ENCODE assay signal across 18 cellular contexts in the genomic region with DNA sequence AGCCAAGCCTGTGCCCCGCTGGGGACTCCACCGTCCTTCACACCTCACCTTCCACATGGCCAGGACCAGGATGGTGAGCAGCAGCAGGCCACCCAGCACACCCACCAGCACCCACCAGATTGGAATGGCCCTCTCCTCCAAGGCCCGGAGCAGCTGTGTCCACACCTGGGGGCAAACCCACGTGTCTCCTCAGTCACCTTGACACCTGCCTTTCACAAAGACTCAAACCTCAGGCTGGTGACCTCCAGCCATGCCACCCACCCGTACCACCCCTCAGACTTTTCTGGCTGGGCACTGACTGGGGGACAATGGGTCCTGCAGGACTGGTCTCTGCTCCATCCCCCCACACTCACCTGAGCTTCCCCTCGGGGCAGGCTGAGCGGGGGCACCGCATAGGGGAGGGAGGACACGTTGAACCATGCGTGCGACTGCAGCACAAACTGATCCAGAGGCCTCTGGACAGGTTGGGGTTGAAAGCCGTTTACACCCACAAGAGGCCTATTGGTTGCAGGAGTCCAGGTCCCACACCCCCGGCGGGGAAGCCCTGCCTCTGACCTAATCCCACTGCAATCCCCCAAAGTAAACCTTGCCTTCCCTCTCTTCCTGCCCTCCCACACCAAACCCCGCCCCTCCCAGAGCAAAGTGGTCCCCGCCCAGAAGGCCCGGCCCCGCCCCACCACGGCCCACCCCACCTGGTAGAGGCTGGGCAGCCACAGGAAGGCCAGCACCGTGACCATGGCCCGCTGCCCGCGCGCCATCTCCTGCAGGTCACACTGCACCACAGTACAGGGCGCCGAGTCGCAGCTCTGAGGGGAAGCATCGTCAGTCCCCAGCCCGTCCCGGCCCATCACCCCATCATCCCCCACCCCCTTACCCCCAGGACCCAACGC. TPM values are rescaled to one million over a fixed set of nuclear protein-coding genes. Genes with fewer than 3 reads are reported as not detected.
A peak's percentile ranks its signal among the peaks of the same experiment; 100 is the strongest.
DNase-seq lines count a peak whose midpoint lies in the region; ATAC-seq and TF ChIP-seq lines count a peak whose summit lies in the region.
"Had no signal": no experiment of that assay in that cellular context is flagged by ENCODE, and none has a peak within 500 bp of the region (broad histone marks: within the 10 kb centered on the region; RNA-seq: fewer than 3 reads in every experiment).

No MANE protein-coding gene starts in this region.

- H3K27ac ChIP-seq in endodermal cell (ENCODE audit: low read depth, low read length), result peak overlapping the region; percentile 38
- H3K27ac ChIP-seq in aorta (ENCODE audit: low read depth in 1 of 2, low read length in 2 of 2), result no peak overlapping the region
- H3K27ac ChIP-seq: tibial nerve had no signal

- H3K4me1 Mint-ChIP-seq in activated naive CD8-positive, alpha-beta T cell treated with anti-CD3 and anti-CD28 coated beads, Interleukin-2, amount 10 ng/mL, durations not matched to agents 7 days and 5 days, result peaks cover 2% of the 10 kb centered on the region
- no peaks in the 10 kb centered on the region for H3K4me1 Mint-ChIP-seq in activated naive CD8-positive, alpha-beta T cell treated with anti-CD3 and anti-CD28 coated beads for 36 hours
- H3K4me1 Mint-ChIP-seq in endodermal cell, result peaks cover 8% of the 10 kb centered on the region
- H3K4me1 Mint-ChIP-seq: natural killer cell, T-helper 17 cell had no signal

- intact Hi-C loops in aorta (cut with DNase I), result no loop called here

- no peak overlapping the region for H3K27ac Mint-ChIP-seq in activated naive CD8-positive, alpha-beta T cell treated with anti-CD3 and anti-CD28 coated beads, Interleukin-2, amount 10 ng/mL, durations not matched to agents 7 days and 5 days
- H3K27ac Mint-ChIP-seq in activated naive CD8-positive, alpha-beta T cell treated with anti-CD3 and anti-CD28 coated beads for 36 hours, result no peak overlapping the region
- peak overlapping the region; percentile 72 for H3K27ac Mint-ChIP-seq in endodermal cell
- H3K27ac Mint-ChIP-seq: natural killer cell, T-helper 17 cell had no signal

- H3K27me3 Mint-ChIP-seq in activated naive CD8-positive, alpha-beta T cell treated with anti-CD3 and anti-CD28 coated beads, Interleukin-2, amount 10 ng/mL, durations not matched to agents 7 days and 5 days, result peaks cover 16% of the 10 kb centered on the region
- H3K27me3 Mint-ChIP-seq in activated naive CD8-positive, alpha-beta T cell treated with anti-CD3 and anti-CD28 coated beads for 36 hours, result peaks cover 24% of the 10 kb centered on the region
- H3K27me3 Mint-ChIP-seq in endodermal cell (ENCODE audit: insufficient read depth), result peaks cover 16% of the 10 kb centered on the region

- POLR2A ChIA-PET in activated naive CD8-positive, alpha-beta T cell treated with anti-CD3 and anti-CD28 coated beads, Interleukin-2, amount 10 ng/mL, durations not matched to agents 7 days and 5 days (lab: Charles Lee), result no interaction called here

- H3K4me3 ChIP-seq in endodermal cell (ENCODE audit: low read length) (no peak overlapping the region), aorta (ENCODE audit: low read length in 2 of 2) (no peak overlapping the region)
- H3K4me3 ChIP-seq: tibial nerve had no signal

- no peak for TF ChIP-seq CTCF in endodermal cell (conservative IDR thresholded peaks at IDR 0.05)

- no peaks in the 10 kb centered on the region for H3K27me3 ChIP-seq in endodermal cell (ENCODE audit: control insufficient read depth, insufficient read depth, low read length, poor library complexity, severe bottlenecking)
- no peaks in the 10 kb centered on the region for H3K27me3 ChIP-seq in aorta (ENCODE audit: control insufficient read depth in 1 of 2, insufficient read depth in 2 of 2, low read length in 1 of 2)

- H3K36me3 ChIP-seq in endodermal cell (ENCODE audit: control insufficient read depth, insufficient read depth, low read length) (no peaks in the 10 kb centered on the region), aorta (ENCODE audit: control insufficient read depth in 1 of 2, insufficient read depth in 2 of 2, low read length in 1 of 2) (no peaks in the 10 kb centered on the region)
- H3K36me3 ChIP-seq: tibial nerve had no signal

- no peak for DNase-seq in activated naive CD8-positive, alpha-beta T cell treated with anti-CD3 and anti-CD28 coated beads, Interleukin-2, amount 10 ng/mL, durations not matched to agents 7 days and 5 days
- DNase-seq in activated naive CD8-positive, alpha-beta T cell treated with anti-CD3 and anti-CD28 coated beads for 36 hours, result no peak
- peak; percentile 98 for DNase-seq in endodermal cell
- no peak for DNase-seq in left lobe of liver (ENCODE audit: low spot score)
- DNase-seq in aorta, result peak in 1 of 2 donors; percentile 57
- no peak for DNase-seq in UCSD-AML1 (lab: John Stamatoyannopoulos, UW; ENCODE audit: unreplicated experiment)
- DNase-seq: ACHN; activated CD8-positive, alpha-beta memory T cell treated with anti-CD3 and anti-CD28 coated beads for 24 hours; activated naive CD4-positive, alpha-beta T cell treated with anti-CD3 and anti-CD28 coated beads, Interleukin-2, amount 50 U/mL, for 16 hours; DMS79; erythroblast; natural killer cell; NCI-H2081 treated with DMSO at 0.1 percent for 48 hours; small intestine; T-helper 17 cell had no signal

- ATAC-seq in activated naive CD8-positive, alpha-beta T cell treated with anti-CD3 and anti-CD28 coated beads, Interleukin-2, amount 10 ng/mL, durations not matched to agents 7 days and 5 days (ENCODE audit: low read depth), result peak; percentile 15
- peak; percentile 21 for ATAC-seq in left lobe of liver
- peak; percentile 15 for ATAC-seq in aorta (ENCODE audit: low FRiP score)
- no peak for ATAC-seq in GM21737 (IDR thresholded peaks at IDR 0.05; ENCODE audit: unreplicated experiment)
- ATAC-seq in GM21619 (IDR thresholded peaks at IDR 0.05; ENCODE audit: unreplicated experiment), result no peak
- ATAC-seq: T-helper 17 cell had no signal

- 55 to 75% methylated on average over 7 to 31 of the region's 31 CpGs for WGBS in endodermal cell (ENCODE audit: insufficient coverage in 1 of 2, insufficient read length in 1 of 2), 2 experiments
- WGBS in aorta, 2 donors, result 51 to 52% methylated on average over 31 of the region's 31 CpGs

- H3K9me3 Mint-ChIP-seq in activated naive CD8-positive, alpha-beta T cell treated with anti-CD3 and anti-CD28 coated beads, Interleukin-2, amount 10 ng/mL, durations not matched to agents 7 days and 5 days, result no peaks in the 10 kb centered on the region
- no peaks in the 10 kb centered on the region for H3K9me3 Mint-ChIP-seq in activated naive CD8-positive, alpha-beta T cell treated with anti-CD3 and anti-CD28 coated beads for 36 hours
- H3K9me3 Mint-ChIP-seq in endodermal cell, result peaks cover 4% of the 10 kb centered on the region
- H3K9me3 Mint-ChIP-seq: natural killer cell had no signal

- no peak overlapping the region for H3K9ac ChIP-seq in endodermal cell (ENCODE audit: extremely low read depth, low read length, poor library complexity, severe bottlenecking)

- H3K36me3 Mint-ChIP-seq in activated naive CD8-positive, alpha-beta T cell treated with anti-CD3 and anti-CD28 coated beads, Interleukin-2, amount 10 ng/mL, durations not matched to agents 7 days and 5 days, result no peaks in the 10 kb centered on the region
- no peaks in the 10 kb centered on the region for H3K36me3 Mint-ChIP-seq in activated naive CD8-positive, alpha-beta T cell treated with anti-CD3 and anti-CD28 coated beads for 36 hours
- no peaks in the 10 kb centered on the region for H3K36me3 Mint-ChIP-seq in endodermal cell (ENCODE audit: low read depth)
- H3K36me3 Mint-ChIP-seq: natural killer cell had no signal

- peak overlapping the region; percentile 16 for H3K4me3 Mint-ChIP-seq in activated naive CD8-positive, alpha-beta T cell treated with anti-CD3 and anti-CD28 coated beads, Interleukin-2, amount 10 ng/mL, durations not matched to agents 7 days and 5 days
- no peak overlapping the region for H3K4me3 Mint-ChIP-seq in activated naive CD8-positive, alpha-beta T cell treated with anti-CD3 and anti-CD28 coated beads for 36 hours
- peak overlapping the region; percentile 33 for H3K4me3 Mint-ChIP-seq in endodermal cell
- H3K4me3 Mint-ChIP-seq: natural killer cell, T-helper 17 cell had no signal

- no peaks in the 10 kb centered on the region for H3K9me3 ChIP-seq in endodermal cell (ENCODE audit: control insufficient read depth, low read length)
- H3K9me3 ChIP-seq in aorta (ENCODE audit: control insufficient read depth, low read length), result no peaks in the 10 kb centered on the region
- H3K9me3 ChIP-seq: tibial nerve had no signal

- peaks cover 5% of the 10 kb centered on the region for H3K4me1 ChIP-seq in endodermal cell (ENCODE audit: control insufficient read depth, insufficient read depth, low read length)
- no peaks in the 10 kb centered on the region for H3K4me1 ChIP-seq in aorta (ENCODE audit: control insufficient read depth in 1 of 2, insufficient read depth in 2 of 2, low read length in 2 of 2)

RNA-seq across cellular contexts. Expression of a gene that starts 10.9 kb away (rescaled TPM):
- total RNA-seq in activated naive CD8-positive, alpha-beta T cell treated with anti-CD3 and anti-CD28 coated beads, Interleukin-2, amount 10 ng/mL, durations not matched to agents 7 days and 5 days, result under 1 TPM; 0.37 to 0.69 TPM
- total RNA-seq in activated naive CD8-positive, alpha-beta T cell treated with anti-CD3 and anti-CD28 coated beads for 36 hours, result under 1 TPM; 0.14 to 0.19 TPM
- 10 to 100 TPM; 45.7 to 51.9 TPM for total RNA-seq in endodermal cell
- polyA plus RNA-seq in endodermal cell (2013, experiment 1 of 2), result 48.1 TPM
- 43.2 TPM for polyA plus RNA-seq in endodermal cell (2013, experiment 2 of 2)
- 0.20 TPM for total RNA-seq in left lobe of liver
- 1 to 10 TPM in 1 of 2 donors, under 1 TPM in 1; 0.45 to 2.0 TPM for total RNA-seq in aorta
- under 1 TPM in 1 of 2 donors, not detected in 1; 0.05 TPM for polyA plus RNA-seq in aorta

RNA-seq across cellular contexts. Expression of a gene that starts 14.9 kb away (rescaled TPM):
- under 1 TPM; 0.34 to 0.83 TPM for total RNA-seq in activated naive CD8-positive, alpha-beta T cell treated with anti-CD3 and anti-CD28 coated beads, Interleukin-2, amount 10 ng/mL, durations not matched to agents 7 days and 5 days
- total RNA-seq in activated naive CD8-positive, alpha-beta T cell treated with anti-CD3 and anti-CD28 coated beads for 36 hours, result under 1 TPM; 0.36 to 0.62 TPM
- total RNA-seq in endodermal cell (1 to 10 TPM; 5.2 to 8.5 TPM), left lobe of liver (1.1 TPM), aorta (1 to 10 TPM; 3.3 to 3.4 TPM)
- polyA plus RNA-seq in endodermal cell (2013, experiment 1 of 2), result 12.8 TPM
- polyA plus RNA-seq in endodermal cell (2013, experiment 2 of 2), result 10.6 TPM
- polyA plus RNA-seq in aorta, result 1 to 10 TPM in 1 of 2 donors, under 1 TPM in 1; 0.38 to 1.2 TPM

RNA-seq across cellular contexts. Expression of a gene that starts 29.4 kb away (rescaled TPM):
- total RNA-seq in activated naive CD8-positive, alpha-beta T cell treated with anti-CD3 and anti-CD28 coated beads, Interleukin-2, amount 10 ng/mL, durations not matched to agents 7 days and 5 days, result 10 to 100 TPM; 53.5 to 58.8 TPM
- 10 to 100 TPM; 34.4 to 36.1 TPM for total RNA-seq in activated naive CD8-positive, alpha-beta T cell treated with anti-CD3 and anti-CD28 coated beads for 36 hours
- 100 to 1,000 TPM; 178 to 205 TPM for total RNA-seq in endodermal cell
- polyA plus RNA-seq in endodermal cell (2013, experiment 1 of 2), result 96.8 TPM
- polyA plus RNA-seq in endodermal cell (2013, experiment 2 of 2), result 86.7 TPM
- total RNA-seq in left lobe of liver, result 111 TPM
- total RNA-seq in aorta, result 100 to 1,000 TPM; 162 to 248 TPM
- 100 to 1,000 TPM; 125 to 145 TPM for polyA plus RNA-seq in aorta

RNA-seq across cellular contexts. Expression of a gene that starts 49.9 kb away (rescaled TPM):
- 100 to 1,000 TPM; 104 to 117 TPM for total RNA-seq in activated naive CD8-positive, alpha-beta T cell treated with anti-CD3 and anti-CD28 coated beads, Interleukin-2, amount 10 ng/mL, durations not matched to agents 7 days and 5 days
- 100 to 1,000 TPM; 193 to 200 TPM for total RNA-seq in activated naive CD8-positive, alpha-beta T cell treated with anti-CD3 and anti-CD28 coated beads for 36 hours
- 100 to 1,000 TPM; 191 to 201 TPM for total RNA-seq in endodermal cell
- polyA plus RNA-seq in endodermal cell (2013, experiment 1 of 2), result 87.4 TPM
- polyA plus RNA-seq in endodermal cell (2013, experiment 2 of 2), result 82.3 TPM
- total RNA-seq in left lobe of liver, result 78.6 TPM
- 10 to 100 TPM; 50.2 to 61.5 TPM for total RNA-seq in aorta
- 100 to 1,000 TPM in 1 of 2 donors, 10 to 100 TPM in 1; 54.6 to 107 TPM for polyA plus RNA-seq in aorta

Comparison
In these comparisons a context has a peak if more than half of its experiments do, and no peak if none do; other contexts are left out.
1. ATAC-seq: peak in activated naive CD8-positive, alpha-beta T cell treated with anti-CD3 and anti-CD28 coated beads, Interleukin-2, amount 10 ng/mL, durations not matched to agents 7 days and 5 days (single experiment), left lobe of liver (single experiment) and aorta (single experiment); none in GM21737 (single experiment) and GM21619 (single experiment).
2. RNA of a gene that starts 10.9 kb away (total RNA-seq): 45.7 to 51.9 TPM in endodermal cell; 0.45 to 2.0 TPM in aorta, 0.37 to 0.69 TPM in activated naive CD8-positive, alpha-beta T cell treated with anti-CD3 and anti-CD28 coated beads, Interleukin-2, amount 10 ng/mL, durations not matched to agents 7 days and 5 days, 0.20 TPM in left lobe of liver (single experiment) and 0.14 to 0.19 TPM in activated naive CD8-positive, alpha-beta T cell treated with anti-CD3 and anti-CD28 coated beads for 36 hours; every median in the first group is over 10 times any median in the second.